In genomic region chr16:65095090-65095728, GRCh38 we compare ENCODE assay signal across 22 cellular contexts. TPM values are rescaled to one million over a fixed set of nuclear protein-coding genes. Genes with fewer than 3 reads are reported as not detected.
"Had no signal": no experiment of that assay in that cellular context is flagged by ENCODE, and none has a peak within 500 bp of the region (broad histone marks: within the 10 kb centered on the region; RNA-seq: fewer than 3 reads in every experiment).

No MANE protein-coding gene starts in this region.

- DNase-seq: KBM-7, MV-4-11, NCI-H1048, NCI-H1105, NCI-H1417, NCI-H1436 treated with DMSO at 0.1 percent for 48 hours, NCI-H1694 treated with DMSO at 0.1 percent for 48 hours, NCI-H1930, NCI-H2081, NCI-H2171, NCI-H226, NCI-H446, NCI-H510A, NCI-H524 treated with DMSO at 0.1 percent for 48 hours, NCI-H69, NCI-H774, Right ventricle myocardium superior, RPMI8226, SIG-M5 had no signal

- H3K4me3 ChIP-seq: SJSA1, SK-N-MC had no signal

- H3K9me3 ChIP-seq: SJSA1 had no signal

- H3K36me3 ChIP-seq: SJSA1 had no signal

- H3K27ac ChIP-seq: SJSA1 had no signal

- H3K27me3 ChIP-seq: SJSA1 had no signal

RNA-seq across cellular contexts. Expression of gene CDH11, which starts 26.7 kb away (rescaled TPM):
- total RNA-seq: HT-29 had no signal
